8 cellular contexts compared by ENCODE assay signal in the genomic region with DNA sequence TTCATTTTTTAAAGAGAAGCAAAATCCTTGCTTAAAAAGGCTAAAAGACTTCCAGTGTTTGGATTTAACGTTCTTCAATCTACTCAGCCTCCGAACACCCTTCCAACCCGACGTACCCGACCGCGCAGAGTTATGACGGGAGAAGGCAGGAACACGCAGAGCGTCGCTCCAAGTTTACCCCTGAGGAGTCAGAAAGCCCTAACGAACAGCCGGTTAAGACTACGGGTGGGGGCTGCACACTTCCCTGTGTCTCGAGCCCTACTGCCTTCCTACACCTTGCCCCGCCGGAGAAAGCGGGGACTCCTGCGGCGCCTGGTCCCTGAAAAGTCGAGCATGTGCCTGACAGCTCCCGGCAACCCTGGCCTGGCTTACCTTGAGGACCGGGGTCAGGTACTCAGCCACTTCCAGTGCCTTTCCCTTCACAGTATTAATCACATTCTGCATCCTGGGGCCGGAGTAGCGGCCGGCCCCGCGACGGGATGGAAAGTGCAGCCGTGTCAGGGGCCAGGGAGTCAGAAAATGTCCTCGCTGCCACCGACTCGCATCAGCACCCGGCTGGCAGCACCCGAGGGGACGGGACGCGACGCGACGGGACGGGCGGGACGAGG. TPM values are rescaled to one million over a fixed set of nuclear protein-coding genes. Genes with fewer than 3 reads are reported as not detected.
DNase-seq lines count a peak whose midpoint lies in the region; ATAC-seq and TF ChIP-seq lines count a peak whose summit lies in the region.

No MANE protein-coding gene starts in this region.

- H3K36me3 ChIP-seq in ACC112 (ENCODE audit: insufficient read depth, low read length) (peaks cover 7% of the 10 kb centered on the region; the same call in 1 of the 2 replicates), colonic mucosa (no peaks in the 10 kb centered on the region), left lung (peaks cover 0 to 11% of the 10 kb centered on the region in 2 donors)

- H3K4me1 ChIP-seq in ACC112 (ENCODE audit: control insufficient read depth, insufficient read depth, low read length, unreplicated experiment) (peaks cover 22% of the 10 kb centered on the region), colonic mucosa (peaks cover 12% of the 10 kb centered on the region), left lung (peaks cover 25 to 54% of the 10 kb centered on the region in 2 donors)

- H3K27me3 ChIP-seq in ACC112 (ENCODE audit: insufficient read depth, low read length), result no peaks in the 10 kb centered on the region
- H3K27me3 ChIP-seq in colonic mucosa, result no peaks in the 10 kb centered on the region
- H3K27me3 ChIP-seq in left lung, result no peaks in the 10 kb centered on the region

- DNase-seq in NCI-H2171 (lab: John Stamatoyannopoulos, UW) (peak; percentile 76), colonic mucosa (peak; percentile 76), left lung (peak; percentile 79 to 87)
- peak; percentile 26 to 54 (median 46) for DNase-seq in activated CD4-positive, CD25-positive, alpha-beta regulatory T cell (lab: John Stamatoyannopoulos, UW)
- peak; percentile 64 for DNase-seq in stimulated activated CD4-positive, alpha-beta T cell treated with anti-CD3 and anti-CD28 coated beads, Interleukin-2, amount 100 ng/mL, for 4 hours (ENCODE audit: low read depth)

- H3K27ac ChIP-seq in ACC112 (ENCODE audit: low read depth, low read length) (peak overlapping the region; percentile 95), colonic mucosa (peak overlapping the region; percentile 98), left lung (peak overlapping the region; percentile 96 to 98)

- no peak for TF ChIP-seq CTCF in colonic mucosa (IDR thresholded peaks at IDR 0.05)
- TF ChIP-seq CTCF in left lung (IDR thresholded peaks at IDR 0.05), result no peak

- H3K4me3 ChIP-seq in ACC112 (ENCODE audit: low read depth, low read length) (peak overlapping the region; percentile 97), colonic mucosa (peak overlapping the region; percentile 83), left lung (peak overlapping the region; percentile 82 to 83)

- peaks cover 52% of the 10 kb centered on the region for H3K79me2 ChIP-seq in ACC112 (ENCODE audit: control insufficient read depth, insufficient read depth, low read length, unreplicated experiment)

- H2AFZ ChIP-seq in ACC112 (ENCODE audit: low read length, unreplicated experiment), result peak overlapping the region; percentile 76

- ATAC-seq in GM18508 (IDR thresholded peaks at IDR 0.05; ENCODE audit: insufficient read depth, unreplicated experiment) (peak; percentile 9), HG02981 (IDR thresholded peaks at IDR 0.05; ENCODE audit: unreplicated experiment) (peak; percentile 31), left lung (peak; percentile 73)

- H3K9me3 ChIP-seq in colonic mucosa, result no peaks in the 10 kb centered on the region
- H3K9me3 ChIP-seq in left lung, result no peaks in the 10 kb centered on the region

- intact Hi-C loops in colonic mucosa (cut with DNase I) (no loop called here), left lung (cut with DNase I) (no loop called here)

- H3K9ac ChIP-seq in colonic mucosa (ENCODE audit: low read depth in 2 of 2, low read length in 2 of 2), result peak overlapping the region; percentile 95 to 99

RNA-seq across cellular contexts. Expression of gene ATG3, which starts 0.6 kb away (rescaled TPM):
- total RNA-seq in colonic mucosa, result 10 to 100 TPM; 59.1 to 79.9 TPM
- total RNA-seq in left lung, result 10 to 100 TPM; 49.7 to 73.1 TPM

RNA-seq across cellular contexts. Expression of gene SLC35A5, which starts 0.7 kb away (rescaled TPM):
- total RNA-seq in colonic mucosa, result 10 to 100 TPM; 24.3 to 33.6 TPM
- 10 to 100 TPM; 42.6 to 48.7 TPM for total RNA-seq in left lung

Comparison
In these comparisons a context has a peak if more than half of its experiments do, and no peak if none do; other contexts are left out.
1. Peak in every context shown above with its lines: DNase-seq, ATAC-seq, H3K4me3 ChIP-seq and H3K27ac ChIP-seq.
2. ATAC-seq: peak in every context shown above with its lines; median percentile 73 in left lung; 31 in HG02981; 9 in GM18508.